Comparison of ENCODE assay signal across 9 cellular contexts in genomic region chr6:5287205-5287965, GRCh38. TPM values are rescaled to one million over a fixed set of nuclear protein-coding genes. Genes with fewer than 3 reads are reported as not detected.
DNase-seq lines count a peak whose midpoint lies in the region; ATAC-seq and TF ChIP-seq lines count a peak whose summit lies in the region.
"Had no signal": no experiment of that assay in that cellular context is flagged by ENCODE, and none has a peak within 500 bp of the region (broad histone marks: within the 10 kb centered on the region; RNA-seq: fewer than 3 reads in every experiment).

No MANE protein-coding gene starts in this region.

- TF ChIP-seq EP300 in stomach (IDR thresholded peaks at IDR 0.05), result no peak

- no peak overlapping the region for H3K4me3 ChIP-seq in HEK293 (ENCODE audit: low read depth, low read length)
- no peak overlapping the region for H3K4me3 ChIP-seq in stomach

- CTCF ChIA-PET in HEK293 (lab: Yijun Ruan, JAX), result interaction anchor here (0.5 to 1.1 kb wide), 5 partner anchors 8 to 660 kb away, joined by 3 to 4 read pairs (median 3); no protein-coding TSS in a partner anchor

- H3K36me3 Mint-ChIP-seq in activated T-helper 1 cell treated with anti-CD3 and anti-CD28 coated beads, Interleukin-12 subunit alpha, Interleukin-12 subunit beta, Interleukin-2, Interleukin-4 antibody, amounts not matched to agents 30 ng/mL and 10 ng/mL and 1 ng/mL, durations not matched to agents 14 hours and 24 hours and 36 hours (ENCODE audit: low read depth), result peaks cover 3% of the 10 kb centered on the region

- no peaks in the 10 kb centered on the region for H3K27me3 Mint-ChIP-seq in activated T-helper 1 cell treated with anti-CD3 and anti-CD28 coated beads, Interleukin-12 subunit alpha, Interleukin-12 subunit beta, Interleukin-2, Interleukin-4 antibody, amounts not matched to agents 30 ng/mL and 10 ng/mL and 1 ng/mL, durations not matched to agents 14 hours and 24 hours and 36 hours (ENCODE audit: insufficient read depth)

- 62 to 77% (median 71%) methylated on average over 12 of the region's 12 CpGs for WGBS in stomach, 5 donors

- ATAC-seq in left cardiac atrium, result peak in 1 of 2 donors; percentile 71
- ATAC-seq in GM18870 (IDR thresholded peaks at IDR 0.05; ENCODE audit: unreplicated experiment), result no peak

- no peak for DNase-seq in activated T-helper 1 cell treated with anti-CD3 and anti-CD28 coated beads, Interleukin-12 subunit alpha, Interleukin-12 subunit beta, Interleukin-2, Interleukin-4 antibody, amounts not matched to agents 30 ng/mL and 10 ng/mL and 1 ng/mL, durations not matched to agents 14 hours and 24 hours and 36 hours (ENCODE audit: low spot score)
- DNase-seq in left cardiac atrium (peak; percentile 25), stomach (no peak), mesenteric fat pad (ENCODE audit: low spot score) (no peak), DMS153 (lab: John Stamatoyannopoulos, UW) (no peak)
- DNase-seq in central memory CD4-positive, alpha-beta T cell, result no peak
- DNase-seq: stimulated activated CD4-positive, alpha-beta T cell treated with anti-CD3 and anti-CD28 coated beads, Interleukin-15, amount 100 ng/mL, for 24 hours had no signal

- no peak overlapping the region for H3K27ac ChIP-seq in HEK293 (ENCODE audit: extremely low read depth, low read depth, low read length)
- peak overlapping the region in 4 of 5 donors; percentile 20 to 67 (median 30) for H3K27ac ChIP-seq in stomach

- POLR2A ChIA-PET in HEK293 (lab: Yijun Ruan, JAX), result interaction anchor here (0.6 to 0.9 kb wide), 3 partner anchors 8 to 968 kb away, joined by 3 to 7 read pairs (median 3); no protein-coding TSS in a partner anchor

- H3K4me1 ChIP-seq in HEK293 (ENCODE audit: control insufficient read depth, insufficient read depth, low read length) (peaks cover 2% of the 10 kb centered on the region; the same call in 1 of the 2 replicates), stomach (peaks cover 0 to 22% (median 14%) of the 10 kb centered on the region in 4 donors)

- no peak overlapping the region for H3K4me3 Mint-ChIP-seq in activated T-helper 1 cell treated with anti-CD3 and anti-CD28 coated beads, Interleukin-12 subunit alpha, Interleukin-12 subunit beta, Interleukin-2, Interleukin-4 antibody, amounts not matched to agents 30 ng/mL and 10 ng/mL and 1 ng/mL, durations not matched to agents 14 hours and 24 hours and 36 hours

- H3K27me3 ChIP-seq in stomach, result no peaks in the 10 kb centered on the region

- no peaks in the 10 kb centered on the region for H3K9me3 Mint-ChIP-seq in activated T-helper 1 cell treated with anti-CD3 and anti-CD28 coated beads, Interleukin-12 subunit alpha, Interleukin-12 subunit beta, Interleukin-2, Interleukin-4 antibody, amounts not matched to agents 30 ng/mL and 10 ng/mL and 1 ng/mL, durations not matched to agents 14 hours and 24 hours and 36 hours

- intact Hi-C loops in activated T-helper 1 cell treated with anti-CD3 and anti-CD28 coated beads, Interleukin-12 subunit alpha, Interleukin-12 subunit beta, Interleukin-2, Interleukin-4 antibody, amounts not matched to agents 30 ng/mL and 10 ng/mL and 1 ng/mL, durations not matched to agents 14 hours and 24 hours and 36 hours (cut with micrococcal nuclease), result no loop called here
- intact Hi-C loops in left cardiac atrium (cut with DNase I) (no loop called here), stomach (cut with DNase I; ENCODE audit: low total_unique reads) (no loop called here)

- H3K9me3 ChIP-seq in HEK293 (ENCODE audit: control insufficient read depth, insufficient read depth, low read depth, low read length), result no peaks in the 10 kb centered on the region
- no peaks in the 10 kb centered on the region for H3K9me3 ChIP-seq in stomach

- H3K27ac Mint-ChIP-seq in activated T-helper 1 cell treated with anti-CD3 and anti-CD28 coated beads, Interleukin-12 subunit alpha, Interleukin-12 subunit beta, Interleukin-2, Interleukin-4 antibody, amounts not matched to agents 30 ng/mL and 10 ng/mL and 1 ng/mL, durations not matched to agents 14 hours and 24 hours and 36 hours, result peak overlapping the region; percentile 10

- H3K36me3 ChIP-seq in HEK293 (ENCODE audit: control insufficient read depth in 2 of 2, insufficient read depth in 1 of 2, low read length in 2 of 2) (no peaks in the 10 kb centered on the region), stomach (no peaks in the 10 kb centered on the region)

- peaks cover 25% of the 10 kb centered on the region for H3K4me1 Mint-ChIP-seq in activated T-helper 1 cell treated with anti-CD3 and anti-CD28 coated beads, Interleukin-12 subunit alpha, Interleukin-12 subunit beta, Interleukin-2, Interleukin-4 antibody, amounts not matched to agents 30 ng/mL and 10 ng/mL and 1 ng/mL, durations not matched to agents 14 hours and 24 hours and 36 hours (ENCODE audit: low read depth)

- TF ChIP-seq CTCF in HEK293 (tag by site-specific recombination; IDR thresholded peaks at IDR 0.05) (no peak), stomach (IDR thresholded peaks at IDR 0.05) (no peak)

- TF ChIP-seq POLR2A in stomach (IDR thresholded peaks at IDR 0.05), result no peak

TF ChIP-seq in HEK293, 187 proteins besides CTCF, POLR2A, EP300 and RAD21 (continues in another document):
- TF ChIP-seq ZNF184 (tag by site-specific recombination; IDR thresholded peaks at IDR 0.05), result no peak
- peak; percentile 36; the same call in 1 of the 2 replicates for TF ChIP-seq ZNF660 (tag by site-specific recombination; IDR thresholded peaks at IDR 0.05)
- TF ChIP-seq INSM2 (tag by site-specific recombination; IDR thresholded peaks at IDR 0.05), result 0 out of 2 replicates have a peak, but pooled peaks have one; percentile 7
- TF ChIP-seq ZBTB1 (tag by site-specific recombination; IDR thresholded peaks at IDR 0.05), result no peak
- TF ChIP-seq MZF1 (tag by site-specific recombination; IDR thresholded peaks at IDR 0.05; ENCODE audit: borderline replicate concordance), result no peak
- TF ChIP-seq ZNF280D (tag by site-specific recombination; IDR thresholded peaks at IDR 0.05), result no peak
- TF ChIP-seq ZNF626 (tag by site-specific recombination; IDR thresholded peaks at IDR 0.05), result no peak
- TF ChIP-seq AEBP2 (tag by site-specific recombination; IDR thresholded peaks at IDR 0.05; ENCODE audit: borderline replicate concordance), result no peak

RNA-seq across cellular contexts. Expression of gene FARS2, which starts 26.1 kb away (rescaled TPM):
- total RNA-seq in activated T-helper 1 cell treated with anti-CD3 and anti-CD28 coated beads, Interleukin-12 subunit alpha, Interleukin-12 subunit beta, Interleukin-2, Interleukin-4 antibody, amounts not matched to agents 30 ng/mL and 10 ng/mL and 1 ng/mL, durations not matched to agents 14 hours and 24 hours and 36 hours, result 20.8 and 23.8 TPM in 2 replicates
- total RNA-seq in left cardiac atrium (10 to 100 TPM; 14.6 to 16.4 TPM), stomach (10 to 100 TPM in 4 of 5 donors, 1 to 10 TPM in 1; 3.8 to 47.8 (median 25.7) TPM), mesenteric fat pad (13.3 TPM)
- 10 to 100 TPM in 2 of 3 donors, 1 to 10 TPM in 1; 9.5 to 10.8 (median 10.1) TPM for polyA plus RNA-seq in stomach

RNA-seq across cellular contexts. Expression of gene LYRM4, which starts 26.6 kb away (rescaled TPM):
- total RNA-seq in activated T-helper 1 cell treated with anti-CD3 and anti-CD28 coated beads, Interleukin-12 subunit alpha, Interleukin-12 subunit beta, Interleukin-2, Interleukin-4 antibody, amounts not matched to agents 30 ng/mL and 10 ng/mL and 1 ng/mL, durations not matched to agents 14 hours and 24 hours and 36 hours, result 47.1 and 48.9 TPM in 2 replicates
- total RNA-seq in left cardiac atrium, result 10 to 100 TPM; 19.2 to 21.7 TPM
- 10 to 100 TPM in 3 of 5 donors, under 1 TPM in 1, not detected in 1; 0.58 to 31.4 (median 13.6) TPM for total RNA-seq in stomach
- 10 to 100 TPM; 18.5 to 22.5 (median 22.0) TPM for polyA plus RNA-seq in stomach
- 30.6 TPM for total RNA-seq in mesenteric fat pad
